ENCODE assay signal across 1 cellular context in genomic region chr6:163533443-163533842, GRCh38.
TF ChIP-seq lines count a peak whose summit lies in the region.

No MANE protein-coding gene starts in this region.

TF ChIP-seq in HEK293, 187 proteins besides CTCF, POLR2A, EP300 and RAD21 (continued from another document):
- peak; percentile 74 for TF ChIP-seq PRDM4 (tag by site-specific recombination; IDR thresholded peaks at IDR 0.05)
- TF ChIP-seq ZNF629 (tag by site-specific recombination; IDR thresholded peaks at IDR 0.05), result peak; percentile 95
- TF ChIP-seq, protein P1, sequence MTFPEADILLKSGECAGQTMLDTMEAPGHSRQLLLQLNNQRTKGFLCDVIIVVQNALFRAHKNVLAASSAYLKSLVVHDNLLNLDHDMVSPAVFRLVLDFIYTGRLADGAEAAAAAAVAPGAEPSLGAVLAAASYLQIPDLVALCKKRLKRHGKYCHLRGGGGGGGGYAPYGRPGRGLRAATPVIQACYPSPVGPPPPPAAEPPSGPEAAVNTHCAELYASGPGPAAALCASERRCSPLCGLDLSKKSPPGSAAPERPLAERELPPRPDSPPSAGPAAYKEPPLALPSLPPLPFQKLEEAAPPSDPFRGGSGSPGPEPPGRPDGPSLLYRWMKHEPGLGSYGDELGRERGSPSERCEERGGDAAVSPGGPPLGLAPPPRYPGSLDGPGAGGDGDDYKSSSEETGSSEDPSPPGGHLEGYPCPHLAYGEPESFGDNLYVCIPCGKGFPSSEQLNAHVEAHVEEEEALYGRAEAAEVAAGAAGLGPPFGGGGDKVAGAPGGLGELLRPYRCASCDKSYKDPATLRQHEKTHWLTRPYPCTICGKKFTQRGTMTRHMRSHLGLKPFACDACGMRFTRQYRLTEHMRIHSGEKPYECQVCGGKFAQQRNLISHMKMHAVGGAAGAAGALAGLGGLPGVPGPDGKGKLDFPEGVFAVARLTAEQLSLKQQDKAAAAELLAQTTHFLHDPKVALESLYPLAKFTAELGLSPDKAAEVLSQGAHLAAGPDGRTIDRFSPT (tag by site-specific recombination; IDR thresholded peaks at IDR 0.05), result peak; percentile 77
- peak; percentile 63; the same call in 1 of the 2 replicates for TF ChIP-seq ZNF184 (tag by site-specific recombination; IDR thresholded peaks at IDR 0.05)
- no peak for TF ChIP-seq YY2 (tag by site-specific recombination; IDR thresholded peaks at IDR 0.05)
- peak; percentile 87 for TF ChIP-seq ZBTB21 (tag by site-specific recombination; IDR thresholded peaks at IDR 0.05)
- peak; percentile 44; the same call in 1 of the 2 replicates for TF ChIP-seq ZNF692 (tag by site-specific recombination; IDR thresholded peaks at IDR 0.05)
- peak; percentile 79 for TF ChIP-seq ZNF660 (tag by site-specific recombination; IDR thresholded peaks at IDR 0.05)
- TF ChIP-seq ZNF600 (tag by site-specific recombination; IDR thresholded peaks at IDR 0.05), result peak; percentile 55; the same call in 1 of the 2 replicates
- TF ChIP-seq ZNF404 (tag by site-specific recombination; IDR thresholded peaks at IDR 0.05), result no peak
- no peak for TF ChIP-seq ZNF621 (tag by site-specific recombination; IDR thresholded peaks at IDR 0.05)
- TF ChIP-seq FEZF1 (tag by site-specific recombination; IDR thresholded peaks at IDR 0.05), result peak; percentile 17; the same call in 1 of the 2 replicates
- no peak for TF ChIP-seq ZNF202 (tag by site-specific recombination; IDR thresholded peaks at IDR 0.05; ENCODE audit: borderline replicate concordance)
